ENCODE assay signal across 8 cellular contexts in genomic region chr13:91133941-91134772, GRCh38.
DNase-seq lines count a peak whose midpoint lies in the region; ATAC-seq and TF ChIP-seq lines count a peak whose summit lies in the region.

No MANE protein-coding gene starts in this region.

- POLR2A ChIA-PET in CD4-positive, alpha-beta memory T cell (lab: Charles Lee; ENCODE audit: partially characterized antibody), result no interaction called here

- no peaks in the 10 kb centered on the region for H3K4me1 Mint-ChIP-seq in CD4-positive, alpha-beta memory T cell

- H3K9ac ChIP-seq in fibroblast of lung (ENCODE audit: insufficient read depth, low read length) (no peak overlapping the region), neural cell (ENCODE audit: low read length) (no peak overlapping the region)

- intact Hi-C loops in CD4-positive, alpha-beta memory T cell (cut with micrococcal nuclease), result loop anchor here (1.0 to 2.0 kb wide), 3 partner anchors 213 to 588 kb away; partner anchors contain the start of gene MIR17HG

- peak; percentile 68 for TF ChIP-seq RAD21 in neural cell (conservative IDR thresholded peaks at IDR 0.05)

- no peak overlapping the region for H3K27ac Mint-ChIP-seq in CD4-positive, alpha-beta memory T cell

- no peaks in the 10 kb centered on the region for H3K36me3 Mint-ChIP-seq in CD4-positive, alpha-beta memory T cell

- H4K20me1 ChIP-seq in fibroblast of lung (ENCODE audit: control insufficient read depth, extremely low read depth, insufficient read depth, low read length) (no peaks in the 10 kb centered on the region), neural cell (ENCODE audit: insufficient read depth) (no peaks in the 10 kb centered on the region)

- peak; percentile 80 for ATAC-seq in GM18858 (IDR thresholded peaks at IDR 0.05; ENCODE audit: unreplicated experiment)
- ATAC-seq in HG02973 (IDR thresholded peaks at IDR 0.05; ENCODE audit: unreplicated experiment), result peak; percentile 84

- H3K4me1 ChIP-seq in CD4-positive, alpha-beta memory T cell (ENCODE audit: insufficient read depth, low read length), result no peaks in the 10 kb centered on the region
- H3K4me1 ChIP-seq in fibroblast of lung (ENCODE audit: control insufficient read depth, extremely low read depth, insufficient read depth, low read length), result no peaks in the 10 kb centered on the region

- peak in 4 of 5 donors; percentile 4 to 26 (median 15) for DNase-seq in CD4-positive, alpha-beta memory T cell
- peak; percentile 43 to 58 for DNase-seq in NCI-H1930 (lab: John Stamatoyannopoulos, UW)
- peak; percentile 60 to 76 for DNase-seq in fibroblast of lung (ENCODE audit: low read depth in 2 of 2)
- DNase-seq in GF-D8 (lab: John Stamatoyannopoulos, UW), result no peak

- no peaks in the 10 kb centered on the region for H3K9me3 Mint-ChIP-seq in CD4-positive, alpha-beta memory T cell

- CTCF ChIA-PET in CD4-positive, alpha-beta memory T cell (lab: Charles Lee; ENCODE audit: partially characterized antibody), result no interaction called here

- H3K79me2 ChIP-seq in fibroblast of lung (ENCODE audit: control insufficient read depth, insufficient read depth, low read length) (no peaks in the 10 kb centered on the region), neural cell (replicated peaks; ENCODE audit: insufficient read depth, low read length) (no peaks in the 10 kb centered on the region)

- no peaks in the 10 kb centered on the region for H3K27me3 ChIP-seq in CD4-positive, alpha-beta memory T cell (ENCODE audit: insufficient read depth, low read length)
- H3K27me3 ChIP-seq in fibroblast of lung (ENCODE audit: control insufficient read depth, insufficient read depth, low read length), result no peaks in the 10 kb centered on the region
- no peaks in the 10 kb centered on the region for H3K27me3 ChIP-seq in neural cell (ENCODE audit: insufficient read depth, low read depth, low read length)

- no peaks in the 10 kb centered on the region for H3K27me3 Mint-ChIP-seq in CD4-positive, alpha-beta memory T cell

- TF ChIP-seq EP300 in neural cell (conservative IDR thresholded peaks at IDR 0.05; ENCODE audit: poor library complexity, severe bottlenecking), result no peak

- no peaks in the 10 kb centered on the region for H3F3A ChIP-seq in neural cell (ENCODE audit: insufficient read depth, low read length, poor library complexity, severe bottlenecking)

- no peaks in the 10 kb centered on the region for H3K9me2 ChIP-seq in neural cell (ENCODE audit: insufficient read depth, low read length)

- no peak overlapping the region for H3K27ac ChIP-seq in CD4-positive, alpha-beta memory T cell (ENCODE audit: low read depth, low read length)
- H3K27ac ChIP-seq in VCaP (no peak overlapping the region), fibroblast of lung (ENCODE audit: insufficient read depth, low read length) (no peak overlapping the region), neural cell (ENCODE audit: low read length) (no peak overlapping the region)

- no peak overlapping the region for H3K4me2 ChIP-seq in fibroblast of lung (ENCODE audit: extremely low read depth, insufficient read depth, low read length)
- H3K4me2 ChIP-seq in neural cell (ENCODE audit: low read length), result no peak overlapping the region

- no peak overlapping the region for H3K4me3 Mint-ChIP-seq in CD4-positive, alpha-beta memory T cell

- H2AFZ ChIP-seq in fibroblast of lung (ENCODE audit: low read length) (no peak overlapping the region), neural cell (ENCODE audit: low read depth, low read length) (no peak overlapping the region)

- H3K9me3 ChIP-seq in CD4-positive, alpha-beta memory T cell (ENCODE audit: control insufficient read depth in 1 of 2, low read length in 2 of 2), result no peaks in the 10 kb centered on the region
- H3K9me3 ChIP-seq in fibroblast of lung (ENCODE audit: control insufficient read depth, insufficient read depth, low read depth, low read length) (no peaks in the 10 kb centered on the region), neural cell (ENCODE audit: low read length) (no peaks in the 10 kb centered on the region)

- H3K36me3 ChIP-seq in CD4-positive, alpha-beta memory T cell (ENCODE audit: insufficient read depth, low read length), result no peaks in the 10 kb centered on the region
- H3K36me3 ChIP-seq in fibroblast of lung (ENCODE audit: control insufficient read depth, insufficient read depth, low read length), result no peaks in the 10 kb centered on the region
- no peaks in the 10 kb centered on the region for H3K36me3 ChIP-seq in neural cell (ENCODE audit: insufficient read depth, low read length)

- no peak overlapping the region for H3K4me3 ChIP-seq in CD4-positive, alpha-beta memory T cell (ENCODE audit: low read length in 2 of 2)
- H3K4me3 ChIP-seq in fibroblast of lung (replicated peaks in 1 of 4; ENCODE audit: control extremely low read depth in 1 of 4, insufficient read depth in 1 of 4, low read depth in 3 of 4, low read length in 4 of 4), result no peak overlapping the region
- no peak overlapping the region for H3K4me3 ChIP-seq in neural cell (ENCODE audit: low read length)

- TF ChIP-seq CTCF in VCaP (conservative IDR thresholded peaks at IDR 0.05) (peak; percentile 85), fibroblast of lung (conservative IDR thresholded peaks at IDR 0.05 in 1 of 2, IDR thresholded peaks at IDR 0.05 in 1 of 2; ENCODE audit: low read depth in 1 of 2, low read length in 2 of 2) (peak; percentile 45 to 82), neural cell (IDR thresholded peaks at IDR 0.05; ENCODE audit: poor library complexity, severe bottlenecking) (peak; percentile 67)

TF ChIP-seq in neural cell, 6 proteins besides CTCF, POLR2A, EP300 and RAD21:
- TF ChIP-seq SMC3 (conservative IDR thresholded peaks at IDR 0.05; ENCODE audit: poor library complexity) (peak; percentile 73), REST (IDR thresholded peaks at IDR 0.05; ENCODE audit: borderline replicate concordance) (no peak)
